ENCODE assay signal across 11 cellular contexts in genomic region chr5:1422522-1422921, GRCh38. TPM values are rescaled to one million over a fixed set of nuclear protein-coding genes. Genes with fewer than 3 reads are reported as not detected.
"Had no signal": no experiment of that assay in that cellular context is flagged by ENCODE, and none has a peak within 500 bp of the region (broad histone marks: within the 10 kb centered on the region; RNA-seq: fewer than 3 reads in every experiment).

No MANE protein-coding gene starts in this region.

RNA-seq across cellular contexts. Expression of gene SLC6A3, which starts 22.7 kb away (rescaled TPM):
- total RNA-seq: natural killer cell treated with Interleukin-12 subunit alpha and Interleukin-12 subunit beta and Interleukin-15 and Interleukin-18, amount 100 ng/mL, for 72 hours; osteocyte; pancreas; progenitor cell of endocrine pancreas; psoas muscle; renal cortical epithelial cell; right cardiac atrium; sciatic nerve; smooth muscle cell; stomach; temporal lobe had no signal
- polyA plus RNA-seq: pancreas, right cardiac atrium, smooth muscle cell had no signal
